1 cellular context compared by ENCODE assay signal in genomic region chr20:53915459-53916172, GRCh38.
TF ChIP-seq lines count a peak whose summit lies in the region.

No MANE protein-coding gene starts in this region.

TF ChIP-seq in HepG2, 621 proteins besides CTCF, POLR2A, EP300 and RAD21 (continued from another document and continues in another):
- TF ChIP-seq HDAC2 (CRISPR knock-in tag; IDR thresholded peaks at IDR 0.05) (0 out of 2 replicates have a peak, but pooled peaks have one; percentile 15), EHMT2 (IDR thresholded peaks at IDR 0.05; ENCODE audit: borderline replicate concordance, low read depth, low read length) (no peak), KDM6A (CRISPR knock-in tag; IDR thresholded peaks at IDR 0.05; ENCODE audit: low read depth) (no peak), NAIF1 (CRISPR knock-in tag; IDR thresholded peaks at IDR 0.05; ENCODE audit: borderline replicate concordance) (no peak), ZSCAN30 (CRISPR knock-in tag; IDR thresholded peaks at IDR 0.05) (no peak), ZMAT3 (CRISPR knock-in tag; conservative IDR thresholded peaks at IDR 0.05) (no peak), SP2 (CRISPR knock-in tag; IDR thresholded peaks at IDR 0.05) (no peak), SNAPC5 (CRISPR knock-in tag; IDR thresholded peaks at IDR 0.05; ENCODE audit: borderline replicate concordance) (no peak), AGO1 (IDR thresholded peaks at IDR 0.05; ENCODE audit: low read depth, low read length, poor library complexity, severe bottlenecking) (no peak), SOX5 (CRISPR knock-in tag; IDR thresholded peaks at IDR 0.05; ENCODE audit: borderline replicate concordance) (peak; percentile 67; the same call in 1 of the 2 replicates), NPAS2 (CRISPR knock-in tag; IDR thresholded peaks at IDR 0.05; ENCODE audit: borderline replicate concordance) (no peak), ATF2 (CRISPR knock-in tag; IDR thresholded peaks at IDR 0.05) (0 out of 2 replicates have a peak, but pooled peaks have one; percentile 22), ONECUT2 (CRISPR knock-in tag; IDR thresholded peaks at IDR 0.05) (no peak), JUND (CRISPR knock-in tag; IDR thresholded peaks at IDR 0.05) (no peak), EED (CRISPR knock-in tag; IDR thresholded peaks at IDR 0.05) (0 out of 2 replicates have a peak, but pooled peaks have one; percentile 53), ZNF672 (CRISPR knock-in tag; IDR thresholded peaks at IDR 0.05) (no peak), ZNF776 (CRISPR knock-in tag; IDR thresholded peaks at IDR 0.05) (no peak), BCL6 (CRISPR knock-in tag; IDR thresholded peaks at IDR 0.05) (no peak), U2AF2 (IDR thresholded peaks at IDR 0.05; ENCODE audit: low read depth, low read length) (no peak), TBL1XR1 (IDR thresholded peaks at IDR 0.05; ENCODE audit: borderline replicate concordance, low read length, partially characterized antibody) (no peak), ZNF205 (CRISPR knock-in tag; IDR thresholded peaks at IDR 0.05) (no peak), TP53 (CRISPR knock-in tag; conservative IDR thresholded peaks at IDR 0.05) (no peak), ZNF251 (CRISPR knock-in tag; IDR thresholded peaks at IDR 0.05) (no peak), ZNF709 (CRISPR knock-in tag; IDR thresholded peaks at IDR 0.05) (no peak), REXO4 (CRISPR knock-in tag; IDR thresholded peaks at IDR 0.05; ENCODE audit: borderline replicate concordance) (no peak), ZNF543 (CRISPR knock-in tag; IDR thresholded peaks at IDR 0.05) (no peak), SRSF1 (optimal IDR thresholded peaks at IDR 0.05; ENCODE audit: low read depth, low read length) (peak; percentile 91), DPF2 (CRISPR knock-in tag; IDR thresholded peaks at IDR 0.05; ENCODE audit: borderline replicate concordance, low read depth) (no peak), ZNF446 (CRISPR knock-in tag; IDR thresholded peaks at IDR 0.05) (no peak), MLLT10 (CRISPR knock-in tag; IDR thresholded peaks at IDR 0.05) (no peak), YY1 (IDR thresholded peaks at IDR 0.05; ENCODE audit: insufficient read depth, insufficient replicate concordance, low read depth, low read length) (peak; percentile 90), ZNF660 (CRISPR knock-in tag; IDR thresholded peaks at IDR 0.05; ENCODE audit: borderline replicate concordance, low read depth) (no peak), ZNF841 (CRISPR knock-in tag; IDR thresholded peaks at IDR 0.05; ENCODE audit: borderline replicate concordance) (no peak), TERF1 (CRISPR knock-in tag; IDR thresholded peaks at IDR 0.05) (no peak), NFIC (IDR thresholded peaks at IDR 0.05; ENCODE audit: low read length) (no peak), TFDP1 (CRISPR knock-in tag; IDR thresholded peaks at IDR 0.05; ENCODE audit: borderline replicate concordance) (no peak), ZNF10 (CRISPR knock-in tag; IDR thresholded peaks at IDR 0.05; ENCODE audit: borderline replicate concordance, low read depth) (no peak), ARNT2 (CRISPR knock-in tag; IDR thresholded peaks at IDR 0.05; ENCODE audit: low read depth) (peak; percentile 52; the same call in 1 of the 2 replicates), RCOR2 (CRISPR knock-in tag; IDR thresholded peaks at IDR 0.05) (peak; percentile 50; the same call in 1 of the 2 replicates), SMAD1 (CRISPR knock-in tag; IDR thresholded peaks at IDR 0.05; ENCODE audit: borderline replicate concordance, low read depth) (no peak; the same call in 1 of the 2 replicates), SKI (IDR thresholded peaks at IDR 0.05; ENCODE audit: partially characterized antibody) (no peak), BRCA1 (CRISPR knock-in tag; IDR thresholded peaks at IDR 0.05) (no peak; the same call in 1 of the 2 replicates), MXD3 (CRISPR knock-in tag; IDR thresholded peaks at IDR 0.05) (0 out of 2 replicates have a peak, but pooled peaks have one; percentile 13), ZNF224 (CRISPR knock-in tag; IDR thresholded peaks at IDR 0.05) (0 out of 2 replicates have a peak, but pooled peaks have one; percentile 43), PRPF4 (IDR thresholded peaks at IDR 0.05; ENCODE audit: low read depth, low read length, poor library complexity, severe bottlenecking) (no peak), HINFP (CRISPR knock-in tag; IDR thresholded peaks at IDR 0.05; ENCODE audit: low read depth) (no peak), RFXANK (CRISPR knock-in tag; IDR thresholded peaks at IDR 0.05) (no peak; the same call in 1 of the 2 replicates), ETV6 (CRISPR knock-in tag; conservative IDR thresholded peaks at IDR 0.05) (no peak), HOXA5 (CRISPR knock-in tag; IDR thresholded peaks at IDR 0.05) (peak; percentile 86), ZNF24 (IDR thresholded peaks at IDR 0.05) (no peak), FOXM1 (CRISPR knock-in tag; IDR thresholded peaks at IDR 0.05) (no peak), GFI1 (CRISPR knock-in tag; IDR thresholded peaks at IDR 0.05; ENCODE audit: borderline replicate concordance) (no peak; the same call in 1 of the 2 replicates), ZBTB33 (CRISPR knock-in tag; IDR thresholded peaks at IDR 0.05) (no peak), GLI4 (CRISPR knock-in tag; IDR thresholded peaks at IDR 0.05; ENCODE audit: borderline replicate concordance) (no peak), JUN (CRISPR knock-in tag; IDR thresholded peaks at IDR 0.05) (peak; percentile 46; the same call in 1 of the 2 replicates), TEAD2 (CRISPR knock-in tag; IDR thresholded peaks at IDR 0.05) (no peak), HOXA3 (CRISPR knock-in tag; IDR thresholded peaks at IDR 0.05) (peak; percentile 73), ZNF431 (CRISPR knock-in tag; IDR thresholded peaks at IDR 0.05; ENCODE audit: borderline replicate concordance, low read depth) (no peak), ZZZ3 (CRISPR knock-in tag; IDR thresholded peaks at IDR 0.05; ENCODE audit: borderline replicate concordance) (no peak), ZNF768 (CRISPR knock-in tag; IDR thresholded peaks at IDR 0.05) (peak; percentile 55; the same call in 1 of the 2 replicates)
- TF ChIP-seq, protein P1, sequence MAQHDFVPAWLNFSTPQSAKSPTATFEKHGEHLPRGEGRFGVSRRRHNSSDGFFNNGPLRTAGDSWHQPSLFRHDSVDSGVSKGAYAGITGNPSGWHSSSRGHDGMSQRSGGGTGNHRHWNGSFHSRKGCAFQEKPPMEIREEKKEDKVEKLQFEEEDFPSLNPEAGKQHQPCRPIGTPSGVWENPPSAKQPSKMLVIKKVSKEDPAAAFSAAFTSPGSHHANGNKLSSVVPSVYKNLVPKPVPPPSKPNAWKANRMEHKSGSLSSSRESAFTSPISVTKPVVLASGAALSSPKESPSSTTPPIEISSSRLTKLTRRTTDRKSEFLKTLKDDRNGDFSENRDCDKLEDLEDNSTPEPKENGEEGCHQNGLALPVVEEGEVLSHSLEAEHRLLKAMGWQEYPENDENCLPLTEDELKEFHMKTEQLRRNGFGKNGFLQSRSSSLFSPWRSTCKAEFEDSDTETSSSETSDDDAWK (CRISPR knock-in tag; IDR thresholded peaks at IDR 0.05) = no peak
- TF ChIP-seq, protein P2, sequence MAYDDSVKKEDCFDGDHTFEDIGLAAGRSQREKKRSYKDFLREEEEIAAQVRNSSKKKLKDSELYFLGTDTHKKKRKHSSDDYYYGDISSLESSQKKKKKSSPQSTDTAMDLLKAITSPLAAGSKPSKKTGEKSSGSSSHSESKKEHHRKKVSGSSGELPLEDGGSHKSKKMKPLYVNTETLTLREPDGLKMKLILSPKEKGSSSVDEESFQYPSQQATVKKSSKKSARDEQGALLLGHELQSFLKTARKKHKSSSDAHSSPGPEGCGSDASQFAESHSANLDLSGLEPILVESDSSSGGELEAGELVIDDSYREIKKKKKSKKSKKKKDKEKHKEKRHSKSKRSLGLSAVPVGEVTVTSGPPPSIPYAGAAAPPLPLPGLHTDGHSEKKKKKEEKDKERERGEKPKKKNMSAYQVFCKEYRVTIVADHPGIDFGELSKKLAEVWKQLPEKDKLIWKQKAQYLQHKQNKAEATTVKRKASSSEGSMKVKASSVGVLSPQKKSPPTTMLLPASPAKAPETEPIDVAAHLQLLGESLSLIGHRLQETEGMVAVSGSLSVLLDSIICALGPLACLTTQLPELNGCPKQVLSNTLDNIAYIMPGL (CRISPR knock-in tag; IDR thresholded peaks at IDR 0.05; ENCODE audit: borderline replicate concordance in 1 of 2, low read depth in 1 of 2) = peak; percentile 85 to 91
- TF ChIP-seq, protein P3, sequence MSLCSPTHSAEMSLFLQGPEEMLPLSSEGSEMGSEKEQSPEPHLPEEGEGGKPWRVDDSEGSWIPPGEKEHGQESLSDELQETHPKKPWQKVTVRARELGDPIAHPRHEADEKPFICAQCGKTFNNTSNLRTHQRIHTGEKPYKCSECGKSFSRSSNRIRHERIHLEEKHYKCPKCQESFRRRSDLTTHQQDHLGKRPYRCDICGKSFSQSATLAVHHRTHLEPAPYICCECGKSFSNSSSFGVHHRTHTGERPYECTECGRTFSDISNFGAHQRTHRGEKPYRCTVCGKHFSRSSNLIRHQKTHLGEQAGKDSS (CRISPR knock-in tag; IDR thresholded peaks at IDR 0.05; ENCODE audit: borderline replicate concordance, low read depth) = peak; percentile 63
- TF ChIP-seq, protein P4, sequence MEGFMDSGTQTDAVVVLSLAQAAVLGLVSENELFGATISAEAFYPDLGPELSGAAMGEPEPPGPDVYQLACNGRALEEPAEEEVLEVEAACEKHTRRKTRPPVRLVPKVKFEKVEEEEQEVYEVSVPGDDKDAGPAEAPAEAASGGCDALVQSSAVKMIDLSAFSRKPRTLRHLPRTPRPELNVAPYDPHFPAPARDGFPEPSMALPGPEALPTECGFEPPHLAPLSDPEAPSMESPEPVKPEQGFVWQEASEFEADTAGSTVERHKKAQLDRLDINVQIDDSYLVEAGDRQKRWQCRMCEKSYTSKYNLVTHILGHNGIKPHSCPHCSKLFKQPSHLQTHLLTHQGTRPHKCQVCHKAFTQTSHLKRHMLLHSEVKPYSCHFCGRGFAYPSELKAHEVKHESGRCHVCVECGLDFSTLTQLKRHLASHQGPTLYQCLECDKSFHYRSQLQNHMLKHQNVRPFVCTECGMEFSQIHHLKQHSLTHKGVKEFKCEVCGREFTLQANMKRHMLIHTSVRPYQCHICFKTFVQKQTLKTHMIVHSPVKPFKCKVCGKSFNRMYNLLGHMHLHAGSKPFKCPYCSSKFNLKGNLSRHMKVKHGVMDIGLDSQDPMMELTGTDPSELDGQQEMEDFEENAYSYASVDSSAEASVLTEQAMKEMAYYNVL (CRISPR knock-in tag; IDR thresholded peaks at IDR 0.05; ENCODE audit: borderline replicate concordance) = no peak; the same call in 1 of the 2 replicates
